ENCODE assay signal across 34 cellular contexts in genomic region chr6:65452333-65452732, GRCh38.
"Had no signal": no experiment of that assay in that cellular context is flagged by ENCODE, and none has a peak within 500 bp of the region (broad histone marks: within the 10 kb centered on the region; RNA-seq: fewer than 3 reads in every experiment).

No MANE protein-coding gene starts in this region.

- H3K4me2 ChIP-seq: KMS-11 had no signal

- H3K27me3 ChIP-seq: MG63 had no signal

- H3K9ac ChIP-seq: KMS-11 had no signal

- H3K4me3 ChIP-seq: MG63 had no signal

- H3K27ac ChIP-seq: KMS-11 had no signal

- H3K36me3 ChIP-seq: MG63 had no signal

- DNase-seq: Karpas-422, Kasumi-1, MG63, MM.1S, MV-4-11, NCI-H1048, NCI-H1092, NCI-H1092 treated with DMSO at 0.1 percent for 48 hours, NCI-H1105, NCI-H1105 treated with DMSO at 0.1 percent for 48 hours, NCI-H1417, NCI-H1417 treated with DMSO at 0.1 percent for 48 hours, NCI-H1436, NCI-H1436 treated with DMSO at 0.1 percent for 48 hours, NCI-H146, NCI-H1694, NCI-H1694 treated with DMSO at 0.1 percent for 48 hours, NCI-H187, NCI-H187 treated with DMSO at 0.1 percent for 48 hours, NCI-H1930, NCI-H2029, NCI-H2029 treated with DMSO at 0.1 percent for 48 hours, NCI-H2081, NCI-H2081 treated with DMSO at 0.1 percent for 48 hours, NCI-H2107, NCI-H2171, NCI-H2171 treated with DMSO at 0.1 percent for 48 hours, NCI-H2227 treated with DMSO at 0.1 percent for 48 hours, NCI-H226, NCI-H345, NCI-H446, NCI-H446 treated with DMSO at 0.1 percent for 48 hours, NCI-H510A had no signal

- H3K9me3 ChIP-seq: MG63 had no signal
